Comparison of ENCODE assay signal across 1 cellular context in the genomic region with DNA sequence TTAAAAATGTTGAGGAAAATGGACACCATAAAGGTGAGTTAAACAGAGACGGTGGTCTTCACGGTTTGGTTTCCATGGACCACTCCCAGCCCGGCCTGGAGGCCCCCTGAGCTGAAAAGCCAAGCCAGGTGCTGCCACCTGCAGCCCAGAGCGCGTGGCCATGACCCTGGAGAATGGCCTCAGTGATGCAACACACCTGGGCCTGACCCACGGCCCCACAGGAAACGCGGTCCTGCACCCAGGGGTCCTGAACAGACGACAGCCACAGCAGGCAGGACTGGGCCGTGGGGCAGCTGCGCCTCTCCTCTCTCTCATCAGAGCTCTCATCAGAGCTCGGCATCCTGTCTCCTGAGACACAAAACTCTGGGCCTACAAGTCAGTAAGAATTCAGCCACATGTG.
TF ChIP-seq lines count a peak whose summit lies in the region.

No MANE protein-coding gene starts in this region.

TF ChIP-seq in HCT116, 20 proteins besides CTCF, POLR2A, EP300 and RAD21 (continued from another document):
- TF ChIP-seq, protein P1, sequence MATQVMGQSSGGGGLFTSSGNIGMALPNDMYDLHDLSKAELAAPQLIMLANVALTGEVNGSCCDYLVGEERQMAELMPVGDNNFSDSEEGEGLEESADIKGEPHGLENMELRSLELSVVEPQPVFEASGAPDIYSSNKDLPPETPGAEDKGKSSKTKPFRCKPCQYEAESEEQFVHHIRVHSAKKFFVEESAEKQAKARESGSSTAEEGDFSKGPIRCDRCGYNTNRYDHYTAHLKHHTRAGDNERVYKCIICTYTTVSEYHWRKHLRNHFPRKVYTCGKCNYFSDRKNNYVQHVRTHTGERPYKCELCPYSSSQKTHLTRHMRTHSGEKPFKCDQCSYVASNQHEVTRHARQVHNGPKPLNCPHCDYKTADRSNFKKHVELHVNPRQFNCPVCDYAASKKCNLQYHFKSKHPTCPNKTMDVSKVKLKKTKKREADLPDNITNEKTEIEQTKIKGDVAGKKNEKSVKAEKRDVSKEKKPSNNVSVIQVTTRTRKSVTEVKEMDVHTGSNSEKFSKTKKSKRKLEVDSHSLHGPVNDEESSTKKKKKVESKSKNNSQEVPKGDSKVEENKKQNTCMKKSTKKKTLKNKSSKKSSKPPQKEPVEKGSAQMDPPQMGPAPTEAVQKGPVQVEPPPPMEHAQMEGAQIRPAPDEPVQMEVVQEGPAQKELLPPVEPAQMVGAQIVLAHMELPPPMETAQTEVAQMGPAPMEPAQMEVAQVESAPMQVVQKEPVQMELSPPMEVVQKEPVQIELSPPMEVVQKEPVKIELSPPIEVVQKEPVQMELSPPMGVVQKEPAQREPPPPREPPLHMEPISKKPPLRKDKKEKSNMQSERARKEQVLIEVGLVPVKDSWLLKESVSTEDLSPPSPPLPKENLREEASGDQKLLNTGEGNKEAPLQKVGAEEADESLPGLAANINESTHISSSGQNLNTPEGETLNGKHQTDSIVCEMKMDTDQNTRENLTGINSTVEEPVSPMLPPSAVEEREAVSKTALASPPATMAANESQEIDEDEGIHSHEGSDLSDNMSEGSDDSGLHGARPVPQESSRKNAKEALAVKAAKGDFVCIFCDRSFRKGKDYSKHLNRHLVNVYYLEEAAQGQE (IDR thresholded peaks at IDR 0.05; ENCODE audit: low read depth): no peak
- no peak for TF ChIP-seq POLR2AphosphoS5 (IDR thresholded peaks at IDR 0.05; ENCODE audit: low read depth, low read length)
